In genomic region chr22:36862251-36863242, GRCh38 we compare ENCODE assay signal across 12 cellular contexts. TPM values are rescaled to one million over a fixed set of nuclear protein-coding genes. Genes with fewer than 3 reads are reported as not detected.
DNase-seq lines count a peak whose midpoint lies in the region; ATAC-seq, FAIRE-seq and TF ChIP-seq lines count a peak whose summit lies in the region.
"Had no signal": no experiment of that assay in that cellular context is flagged by ENCODE, and none has a peak within 500 bp of the region (broad histone marks: within the 10 kb centered on the region; RNA-seq: fewer than 3 reads in every experiment).

No MANE protein-coding gene starts in this region.

- peak overlapping the region; percentile 90 to 96 for H3K27ac Mint-ChIP-seq in natural killer cell treated with Interleukin-12 subunit alpha and Interleukin-12 subunit beta and Interleukin-15 and Interleukin-18, amount 100 ng/mL, for 72 hours

- TF ChIP-seq EP300 in GM12878 (IDR thresholded peaks at IDR 0.05; ENCODE audit: borderline replicate concordance in 1 of 2, control insufficient read depth in 1 of 2, low read depth in 2 of 2, low read length in 2 of 2) (peak; percentile 64 to 66; a peak in 2 of 4 replicates), tibial nerve (IDR thresholded peaks at IDR 0.05) (no peak)

- no peaks in the 10 kb centered on the region for H3K9me3 Mint-ChIP-seq in natural killer cell treated with Interleukin-12 subunit alpha and Interleukin-12 subunit beta and Interleukin-15 and Interleukin-18, amount 100 ng/mL, for 72 hours

- peaks cover 0 to 6% of the 10 kb centered on the region in 2 donors for H3K27me3 Mint-ChIP-seq in natural killer cell treated with Interleukin-12 subunit alpha and Interleukin-12 subunit beta and Interleukin-15 and Interleukin-18, amount 100 ng/mL, for 72 hours

- BruUV-seq in GM12878 (replicated peaks; lab: Mats Ljungman, UMichigan) = no TSS peak

- H3K4me1 ChIP-seq in GM12878 (ENCODE audit: control insufficient read depth, insufficient read depth, low read length) = peaks cover 59% of the 10 kb centered on the region
- H3K4me1 ChIP-seq in tibial nerve = peaks cover 0 to 6% (median 0%) of the 10 kb centered on the region in 4 donors

- peak overlapping the region; percentile 53 for H3K4me3 ChIP-seq in GM06990 (replicated peaks; ENCODE audit: low read depth, low read length)
- peak overlapping the region; percentile 60 for H3K4me3 ChIP-seq in GM12878
- peak overlapping the region in 1 of 4 donors; percentile 4 for H3K4me3 ChIP-seq in tibial nerve

- H4K20me1 ChIP-seq in GM12878 (ENCODE audit: control insufficient read depth, insufficient read depth) = no peaks in the 10 kb centered on the region

- H3K36me3 ChIP-seq in GM06990 (ENCODE audit: control insufficient read depth, insufficient read depth, low read length) (peaks cover 19% of the 10 kb centered on the region), GM12878 (ENCODE audit: control insufficient read depth in 2 of 2, insufficient read depth in 2 of 2, low read length in 1 of 2) (peaks cover 3 to 10% of the 10 kb centered on the region in 2 experiments; a peak in 3 of 4 replicates), tibial nerve (no peaks in the 10 kb centered on the region)

- POLR2A ChIA-PET in GM12878 (lab: Charles Lee) = interaction anchor here (1.0 to 6.2 kb wide), 8 partner anchors 8 to 333 kb away, joined by 3 to 51 read pairs (median 12); partner anchors contain the start of gene EIF3D

- H3K9me3 ChIP-seq in GM12878 (replicated peaks; ENCODE audit: control insufficient read depth, insufficient read depth, low read length) (no peaks in the 10 kb centered on the region), tibial nerve (no peaks in the 10 kb centered on the region)

- peak overlapping the region; percentile 100 for H3K4me2 ChIP-seq in GM12878 (ENCODE audit: control insufficient read depth, insufficient read depth)

- peak; percentile 57 for TF ChIP-seq POLR2A in GM12878 (IDR thresholded peaks at IDR 0.05; ENCODE audit: low read depth, low read length)
- no peak for TF ChIP-seq POLR2A in tibial nerve (IDR thresholded peaks at IDR 0.05)

- peak overlapping the region; percentile 77 for H2AFZ ChIP-seq in GM12878 (ENCODE audit: control insufficient read depth, low read depth, low read length)

- H3K9ac ChIP-seq in GM12878 (ENCODE audit: control insufficient read depth, insufficient read depth, low read length) = peak overlapping the region; percentile 85

- H3K79me2 ChIP-seq in GM12878 (ENCODE audit: control insufficient read depth, insufficient read depth, low read length) = peaks cover 11% of the 10 kb centered on the region

- TF ChIP-seq CTCF in GM06990 (IDR thresholded peaks at IDR 0.05; ENCODE audit: insufficient read depth, low read length, poor library complexity, severe bottlenecking) (no peak), GM12878 (IDR thresholded peaks at IDR 0.05 in 2 of 3, conservative IDR thresholded peaks at IDR 0.05 in 1 of 3; ENCODE audit: control insufficient read depth in 2 of 3, extremely low read depth in 1 of 3, insufficient read depth in 1 of 3, low read depth in 3 of 3, low read length in 3 of 3) (no peak), tibial nerve (IDR thresholded peaks at IDR 0.05) (no peak)

- in situ Hi-C loops in GM12878 (cut with MboI) = no loop called here

- DNase-seq in GM06990 (ENCODE audit: extremely low read depth, insufficient read length) (peak; percentile 81), KG1 (lab: John Stamatoyannopoulos, UW) (peak; percentile 38), GM12878 (ENCODE audit: low read depth, low spot score) (peak; percentile 73), tibial nerve (ENCODE audit: low spot score in 2 of 2) (no peak), EL (no peak), SIG-M5 treated with dmso at 0.1 percent for 504 hours (lab: John Stamatoyannopoulos, UW; ENCODE audit: unreplicated experiment) (no peak)
- DNase-seq in natural killer cell treated with Interleukin-12 subunit alpha and Interleukin-12 subunit beta and Interleukin-15 and Interleukin-18, amount 100 ng/mL, for 72 hours (ENCODE audit: low spot score) = peak; percentile 62

- peaks cover 53 to 75% of the 10 kb centered on the region in 2 donors for H3K4me1 Mint-ChIP-seq in natural killer cell treated with Interleukin-12 subunit alpha and Interleukin-12 subunit beta and Interleukin-15 and Interleukin-18, amount 100 ng/mL, for 72 hours (ENCODE audit: low read depth in 2 of 2)

- peak; percentile 62 for ATAC-seq in GM12878
- peak in 1 of 2 donors; percentile 4 for ATAC-seq in natural killer cell treated with Interleukin-12 subunit alpha and Interleukin-12 subunit beta and Interleukin-15 and Interleukin-18, amount 100 ng/mL, for 72 hours
- ATAC-seq in HG02763 (IDR thresholded peaks at IDR 0.05; ENCODE audit: unreplicated experiment) = no peak

- H3K4me3 Mint-ChIP-seq in natural killer cell treated with Interleukin-12 subunit alpha and Interleukin-12 subunit beta and Interleukin-15 and Interleukin-18, amount 100 ng/mL, for 72 hours = peak overlapping the region; percentile 32

- peak overlapping the region; percentile 98 for H3K27ac ChIP-seq in GM12878 (ENCODE audit: control insufficient read depth, insufficient read depth)
- H3K27ac ChIP-seq in tibial nerve = peak overlapping the region in 2 of 4 donors; percentile 14 to 75

- peak; percentile 95 for FAIRE-seq in GM12878 (lab: Jason Lieb, UNC)
- FAIRE-seq: endometrium had no signal

- WGBS in GM12878 (ENCODE audit: insufficient coverage, insufficient replicate concordance, low lambda C conversion rate, missing lambda C conversion rate) = 2% methylated on average over 26 of the region's 26 CpGs
- WGBS in tibial nerve, 2 donors = 76 to 83% methylated on average over 22 to 26 of the region's 26 CpGs

- no peak for TF ChIP-seq RAD21 in GM12878 (IDR thresholded peaks at IDR 0.05; ENCODE audit: insufficient read depth, low read depth, low read length)

- H3K27me3 ChIP-seq in GM06990 (replicated peaks; ENCODE audit: control insufficient read depth, insufficient read depth, low read length) = no peaks in the 10 kb centered on the region
- no peaks in the 10 kb centered on the region for H3K27me3 ChIP-seq in GM12878 (replicated peaks in 1 of 2; ENCODE audit: control insufficient read depth in 2 of 2, insufficient read depth in 2 of 2, low read length in 1 of 2)
- no peaks in the 10 kb centered on the region for H3K27me3 ChIP-seq in tibial nerve

- RAD21 ChIA-PET in GM12878 (lab: Charles Lee; ENCODE audit: unreplicated experiment) = interaction anchor here (0.9 to 8.5 kb wide), 9 partner anchors 37 to 380 kb away, joined by 3 to 78 read pairs (median 9); partner anchors contain the start of gene CSF2RB

- intact Hi-C loops in GM12878 (cut with micrococcal nuclease; ENCODE audit: unreplicated experiment) = loop anchor here (5.0 kb wide), 2 partner anchors 300 to 335 kb away; partner anchors contain the start of gene EIF3D

- CTCF ChIA-PET in GM12878 (lab: Yijun Ruan, JAX) = interaction anchor here (1.0 to 12.7 kb wide), 8 partner anchors 11 to 398 kb away, joined by 3 to 310 read pairs (median 8); partner anchors contain the start of genes CSF2RB and IFT27

- peaks cover 14% of the 10 kb centered on the region for H3K36me3 Mint-ChIP-seq in natural killer cell treated with Interleukin-12 subunit alpha and Interleukin-12 subunit beta and Interleukin-15 and Interleukin-18, amount 100 ng/mL, for 72 hours

- SMC1A ChIA-PET in GM12878 (lab: Charles Lee; ENCODE audit: uncharacterized antibody, unreplicated experiment) = interaction anchor here (0.7 to 8.7 kb wide), 11 partner anchors 16 to 357 kb away, joined by 3 to 72 read pairs (median 4); partner anchors contain the start of gene CSF2RB

RNA-seq across cellular contexts. Expression of gene NCF4, which starts 1.7 kb away (rescaled TPM):
- 26.0 and 26.7 TPM in 2 replicates for total RNA-seq in GM12878 (2013; cell fraction: nucleolus; rRNA removed)
- 91.2 and 96.2 TPM in 2 replicates for total RNA-seq in GM12878 (2014; rRNA removed)
- 58.5 and 59.3 TPM in 2 replicates for total RNA-seq in GM12878 (2014; rRNA removed; fragmentation: Illumina TruSeq; extraction: Trizol)
- total RNA-seq in GM12878 (2021) = 65.6 and 66.5 TPM in 2 replicates
- 15.4 TPM for polyA plus RNA-seq in GM12878 (2011; ENCODE audit: low read depth)
- 74.5 and 136 TPM in 2 replicates for polyA plus RNA-seq in GM12878 (2011; rRNA removed)
- 163 and 194 TPM in 2 replicates for polyA plus RNA-seq in GM12878 (2011; cell fraction: cytosol; rRNA removed)
- 239 and 247 TPM in 2 replicates for polyA plus RNA-seq in GM12878 (2011; cell fraction: nucleus; rRNA removed)
- polyA plus RNA-seq in GM12878 (2012) = 24.0 and 30.9 TPM in 2 replicates
- 24.9 and 56.8 TPM in 2 replicates for polyA plus RNA-seq in GM12878 (2014; fragmentation: Illumina TruSeq; extraction: Trizol)
- 10 to 100 TPM; 22.9 to 29.8 TPM for polyA plus RNA-seq in GM12878 (2014; fragmentation: Nextera tagmentation; extraction: Ambion mirVana)
- polyA plus RNA-seq in GM12878 (2014; rRNA removed) = 82.2 and 90.3 TPM in 2 replicates
- polyA plus RNA-seq in GM12878 (2016; fragmentation: Nextera tagmentation; extraction: Ambion mirVana) = 10 to 100 TPM; 78.5 to 84.5 TPM
- 76.7 and 132 TPM in 2 replicates for polyA minus RNA-seq in GM12878 (2011; rRNA and poly(A)+ RNA removed)
- polyA minus RNA-seq in GM12878 (2011; cell fraction: cytosol; rRNA and poly(A)+ RNA removed) = 33.1 and 37.9 TPM in 2 replicates
- 27.1 and 35.8 TPM in 2 replicates for polyA minus RNA-seq in GM12878 (2011; cell fraction: nucleus; rRNA and poly(A)+ RNA removed)
- total RNA-seq in natural killer cell treated with Interleukin-12 subunit alpha and Interleukin-12 subunit beta and Interleukin-15 and Interleukin-18, amount 100 ng/mL, for 72 hours = 10 to 100 TPM; 24.2 to 53.1 TPM
- 10 to 100 TPM; 14.2 to 71.4 (median 17.2) TPM for total RNA-seq in tibial nerve
- total RNA-seq: lung microvascular endothelial cell, RPMI7951 had no signal

RNA-seq across cellular contexts. Expression of gene PVALB, which starts 45.7 kb away (rescaled TPM):
- total RNA-seq in GM12878 (2013; cell fraction: nucleolus; rRNA removed) = not detected in 2 replicates
- total RNA-seq in GM12878 (2014; rRNA removed) (not detected in 2 replicates), GM12878 (2014; rRNA removed; fragmentation: Illumina TruSeq; extraction: Trizol) (not detected in 2 replicates), GM12878 (2021) (not detected in 2 replicates), tibial nerve (not detected)
- polyA plus RNA-seq in GM12878 (2011; ENCODE audit: low read depth) = not detected
- polyA plus RNA-seq in GM12878 (2011; rRNA removed) (not detected in 2 replicates), GM12878 (2014; fragmentation: Illumina TruSeq; extraction: Trizol) (not detected in 2 replicates), GM12878 (2014; fragmentation: Nextera tagmentation; extraction: Ambion mirVana) (not detected), GM12878 (2014; rRNA removed) (not detected in 2 replicates), GM12878 (2016; fragmentation: Nextera tagmentation; extraction: Ambion mirVana) (not detected)
- not detected in 2 replicates for polyA plus RNA-seq in GM12878 (2011; cell fraction: cytosol; rRNA removed)
- polyA plus RNA-seq in GM12878 (2011; cell fraction: nucleus; rRNA removed) = not detected in 2 replicates
- not detected in 2 replicates for polyA plus RNA-seq in GM12878 (2012)
- not detected in 2 replicates for polyA minus RNA-seq in GM12878 (2011; rRNA and poly(A)+ RNA removed)
- polyA minus RNA-seq in GM12878 (2011; cell fraction: cytosol; rRNA and poly(A)+ RNA removed) = not detected in 2 replicates
- polyA minus RNA-seq in GM12878 (2011; cell fraction: nucleus; rRNA and poly(A)+ RNA removed) = not detected in 2 replicates
- not detected for total RNA-seq in natural killer cell treated with Interleukin-12 subunit alpha and Interleukin-12 subunit beta and Interleukin-15 and Interleukin-18, amount 100 ng/mL, for 72 hours
- total RNA-seq: Daoy, lung microvascular endothelial cell, RPMI7951 had no signal

RNA-seq across cellular contexts. Expression of gene CSF2RB, which starts 50.9 kb away (rescaled TPM):
- total RNA-seq in GM12878 (2013; cell fraction: nucleolus; rRNA removed) = 70.3 and 76.1 TPM in 2 replicates
- total RNA-seq in GM12878 (2014; rRNA removed) (9.4 and 10.1 TPM in 2 replicates), GM12878 (2014; rRNA removed; fragmentation: Illumina TruSeq; extraction: Trizol) (4.5 and 5.1 TPM in 2 replicates), GM12878 (2021) (8.9 and 9.4 TPM in 2 replicates), tibial nerve (10 to 100 TPM in 2 of 4 donors, 1 to 10 TPM in 2; 5.7 to 14.3 (median 10.8) TPM)
- 3.2 TPM for polyA plus RNA-seq in GM12878 (2011; ENCODE audit: low read depth)
- polyA plus RNA-seq in GM12878 (2011; rRNA removed) (11.2 and 12.5 TPM in 2 replicates), GM12878 (2014; fragmentation: Illumina TruSeq; extraction: Trizol) (3.3 and 5.6 TPM in 2 replicates), GM12878 (2014; fragmentation: Nextera tagmentation; extraction: Ambion mirVana) (1 to 10 TPM in 1 of 2 experiments, under 1 TPM in 1; 0.82 to 1.5 TPM), GM12878 (2014; rRNA removed) (9.9 and 10.7 TPM in 2 replicates), GM12878 (2016; fragmentation: Nextera tagmentation; extraction: Ambion mirVana) (1 to 10 TPM; 2.7 to 3.5 TPM)
- 9.3 and 12.2 TPM in 2 replicates for polyA plus RNA-seq in GM12878 (2011; cell fraction: cytosol; rRNA removed)
- polyA plus RNA-seq in GM12878 (2011; cell fraction: nucleus; rRNA removed) = 42.1 and 51.7 TPM in 2 replicates
- polyA plus RNA-seq in GM12878 (2012) = 8.3 and 8.6 TPM in 2 replicates
- 10.5 and 25.9 TPM in 2 replicates for polyA minus RNA-seq in GM12878 (2011; rRNA and poly(A)+ RNA removed)
- 5.3 and 5.5 TPM in 2 replicates for polyA minus RNA-seq in GM12878 (2011; cell fraction: cytosol; rRNA and poly(A)+ RNA removed)
- polyA minus RNA-seq in GM12878 (2011; cell fraction: nucleus; rRNA and poly(A)+ RNA removed) = 11.3 and 11.5 TPM in 2 replicates
- 10 to 100 TPM in 1 of 2 donors, 1 to 10 TPM in 1; 5.0 to 47.9 TPM for total RNA-seq in natural killer cell treated with Interleukin-12 subunit alpha and Interleukin-12 subunit beta and Interleukin-15 and Interleukin-18, amount 100 ng/mL, for 72 hours
- total RNA-seq: Daoy, RPMI7951 had no signal

Comparison
In these comparisons a context has a peak if more than half of its experiments do, and no peak if none do; other contexts are left out.
1. DNase-seq: peak in GM06990 (single experiment), KG1 (single experiment), GM12878 (single experiment) and natural killer cell treated with Interleukin-12 subunit alpha and Interleukin-12 subunit beta and Interleukin-15 and Interleukin-18, amount 100 ng/mL, for 72 hours (single experiment); none in tibial nerve (0 of 2), EL (single experiment) and SIG-M5 treated with dmso at 0.1 percent for 504 hours (single experiment).